Comparison of ENCODE assay signal across 1 cellular context in genomic region chr6:142885182-142885867, GRCh38.
TF ChIP-seq lines count a peak whose summit lies in the region.

No MANE protein-coding gene starts in this region.

TF ChIP-seq in A549, 52 proteins besides CTCF, POLR2A, EP300 and RAD21 (continued from another document):
- TF ChIP-seq, protein P1, sequence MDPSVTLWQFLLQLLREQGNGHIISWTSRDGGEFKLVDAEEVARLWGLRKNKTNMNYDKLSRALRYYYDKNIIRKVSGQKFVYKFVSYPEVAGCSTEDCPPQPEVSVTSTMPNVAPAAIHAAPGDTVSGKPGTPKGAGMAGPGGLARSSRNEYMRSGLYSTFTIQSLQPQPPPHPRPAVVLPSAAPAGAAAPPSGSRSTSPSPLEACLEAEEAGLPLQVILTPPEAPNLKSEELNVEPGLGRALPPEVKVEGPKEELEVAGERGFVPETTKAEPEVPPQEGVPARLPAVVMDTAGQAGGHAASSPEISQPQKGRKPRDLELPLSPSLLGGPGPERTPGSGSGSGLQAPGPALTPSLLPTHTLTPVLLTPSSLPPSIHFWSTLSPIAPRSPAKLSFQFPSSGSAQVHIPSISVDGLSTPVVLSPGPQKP (IDR thresholded peaks at IDR 0.05; ENCODE audit: low read depth, low read length), result no peak
- TF ChIP-seq SREBF2 (IDR thresholded peaks at IDR 0.05) (no peak), RNF2 (IDR thresholded peaks at IDR 0.05; ENCODE audit: borderline replicate concordance, low read depth) (no peak), NPAS2 (CRISPR knock-in tag; IDR thresholded peaks at IDR 0.05; ENCODE audit: borderline replicate concordance) (no peak), MAX (IDR thresholded peaks at IDR 0.05) (peak; percentile 60), BHLHE40 (IDR thresholded peaks at IDR 0.05; ENCODE audit: low read depth, low read length) (no peak), TP53 (CRISPR knock-in tag; IDR thresholded peaks at IDR 0.05) (no peak), EHMT2 (IDR thresholded peaks at IDR 0.05; ENCODE audit: low read depth) (no peak), CBX8 (IDR thresholded peaks at IDR 0.05) (no peak), ZC3H11A (IDR thresholded peaks at IDR 0.05) (no peak), CBX2 (IDR thresholded peaks at IDR 0.05; ENCODE audit: borderline replicate concordance, low read depth) (no peak), ZFP36 (IDR thresholded peaks at IDR 0.05; ENCODE audit: borderline replicate concordance, partially characterized antibody) (no peak), KDM5A (IDR thresholded peaks at IDR 0.05) (no peak), MAZ (IDR thresholded peaks at IDR 0.05; ENCODE audit: borderline replicate concordance, low read depth, low read length) (no peak), FOSB (CRISPR knock-in tag; IDR thresholded peaks at IDR 0.05) (no peak), MYC (IDR thresholded peaks at IDR 0.05; ENCODE audit: borderline replicate concordance, low read length) (no peak), JUNB (IDR thresholded peaks at IDR 0.05) (peak; percentile 92), NR3C1 (IDR thresholded peaks at IDR 0.05) (no peak), FOSL2 (IDR thresholded peaks at IDR 0.05) (peak; percentile 66), FOSL2 (CRISPR knock-in tag; IDR thresholded peaks at IDR 0.05) (peak; percentile 95), NFE2L2 (conservative IDR thresholded peaks at IDR 0.05; ENCODE audit: low read length) (no peak), GATA3 (IDR thresholded peaks at IDR 0.05; ENCODE audit: borderline replicate concordance) (peak; percentile 91; the same call in 1 of the 2 replicates), CHD4 (IDR thresholded peaks at IDR 0.05; ENCODE audit: borderline replicate concordance) (no peak), PBX3 (IDR thresholded peaks at IDR 0.05) (peak; percentile 71; the same call in 1 of the 2 replicates), HOXB5 (CRISPR knock-in tag; IDR thresholded peaks at IDR 0.05) (peak; percentile 99), HOXA7 (CRISPR knock-in tag; IDR thresholded peaks at IDR 0.05) (no peak), MAFK (IDR thresholded peaks at IDR 0.05; ENCODE audit: partially characterized antibody) (no peak), HEYL (CRISPR knock-in tag; IDR thresholded peaks at IDR 0.05) (no peak), FOXS1 (CRISPR knock-in tag; IDR thresholded peaks at IDR 0.05) (peak; percentile 45; the same call in 1 of the 2 replicates), ESRRA (IDR thresholded peaks at IDR 0.05; ENCODE audit: borderline replicate concordance, low read length) (no peak), REST (IDR thresholded peaks at IDR 0.05) (no peak), RCOR1 (IDR thresholded peaks at IDR 0.05; ENCODE audit: low read depth, low read length) (no peak)
- TF ChIP-seq, protein P2, sequence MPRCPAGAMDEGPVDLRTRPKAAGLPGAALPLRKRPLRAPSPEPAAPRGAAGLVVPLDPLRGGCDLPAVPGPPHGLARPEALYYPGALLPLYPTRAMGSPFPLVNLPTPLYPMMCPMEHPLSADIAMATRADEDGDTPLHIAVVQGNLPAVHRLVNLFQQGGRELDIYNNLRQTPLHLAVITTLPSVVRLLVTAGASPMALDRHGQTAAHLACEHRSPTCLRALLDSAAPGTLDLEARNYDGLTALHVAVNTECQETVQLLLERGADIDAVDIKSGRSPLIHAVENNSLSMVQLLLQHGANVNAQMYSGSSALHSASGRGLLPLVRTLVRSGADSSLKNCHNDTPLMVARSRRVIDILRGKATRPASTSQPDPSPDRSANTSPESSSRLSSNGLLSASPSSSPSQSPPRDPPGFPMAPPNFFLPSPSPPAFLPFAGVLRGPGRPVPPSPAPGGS (IDR thresholded peaks at IDR 0.05), result peak; percentile 88; the same call in 2 of the 3 replicates
- TF ChIP-seq, protein P3, sequence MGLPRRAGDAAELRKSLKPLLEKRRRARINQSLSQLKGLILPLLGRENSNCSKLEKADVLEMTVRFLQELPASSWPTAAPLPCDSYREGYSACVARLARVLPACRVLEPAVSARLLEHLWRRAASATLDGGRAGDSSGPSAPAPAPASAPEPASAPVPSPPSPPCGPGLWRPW (IDR thresholded peaks at IDR 0.05), result no peak
